ENCODE assay signal across 8 cellular contexts in the genomic region with DNA sequence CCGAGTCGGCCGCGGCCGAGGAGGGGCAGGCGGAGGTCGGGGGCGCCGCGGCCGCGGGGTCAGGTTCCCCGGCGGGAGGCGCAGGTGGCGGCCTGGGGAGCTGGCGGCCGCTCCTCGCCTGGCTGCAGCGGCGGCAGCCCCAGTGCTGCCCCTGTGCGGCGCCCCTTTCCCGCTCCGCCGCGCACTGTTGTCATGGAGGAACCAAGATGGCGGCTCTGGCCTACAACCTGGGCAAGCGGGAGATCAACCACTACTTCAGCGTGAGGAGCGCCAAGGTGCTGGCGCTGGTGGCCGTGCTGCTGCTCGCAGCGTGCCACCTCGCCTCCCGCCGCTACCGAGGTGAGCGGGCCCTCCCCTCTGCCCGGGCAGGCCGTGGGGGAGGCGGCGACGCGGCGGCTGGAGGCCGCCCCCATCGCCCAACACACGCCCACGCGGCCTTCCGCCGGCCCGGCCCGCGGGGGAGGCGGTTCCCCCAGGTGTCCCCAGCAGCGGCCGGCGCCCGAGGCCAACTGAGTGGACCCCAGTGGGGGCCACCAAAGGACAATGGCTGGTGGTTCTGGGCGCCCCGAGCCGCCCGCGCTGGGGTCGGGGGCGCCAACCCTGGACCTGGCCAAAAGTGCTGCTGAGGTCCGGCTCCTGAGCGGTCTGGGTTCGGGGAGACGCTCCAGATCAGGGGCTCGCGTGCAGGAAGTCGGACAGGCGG. TPM values are rescaled to one million over a fixed set of nuclear protein-coding genes. Genes with fewer than 3 reads are reported as not detected.
DNase-seq lines count a peak whose midpoint lies in the region; TF ChIP-seq lines count a peak whose summit lies in the region.

No MANE protein-coding gene starts in this region.

- no peaks in the 10 kb centered on the region for H3K36me3 ChIP-seq in GM06990 (ENCODE audit: control insufficient read depth, insufficient read depth, low read length)
- H3K36me3 ChIP-seq in H7 (replicated peaks; ENCODE audit: control insufficient read depth, insufficient read depth, low read length) = no peaks in the 10 kb centered on the region
- no peaks in the 10 kb centered on the region for H3K36me3 ChIP-seq in ovary
- no peaks in the 10 kb centered on the region for H3K36me3 ChIP-seq in tibial nerve

- DNase-seq in GM06990 (ENCODE audit: extremely low read depth, insufficient read length) (peak; percentile 86), H7 (peak; percentile 88), LNCaP clone FGC (ENCODE audit: low read depth) (no peak), SK-MEL-5 (ENCODE audit: low read depth, low spot score) (peak; percentile 74), head of caudate nucleus (peak; percentile 22 to 89 (median 76)), ovary (peak; percentile 68 to 79 (median 77)), tibial nerve (ENCODE audit: low spot score in 2 of 2) (peak; percentile 33 to 53)

- 0 to 1% (median 1%) methylated on average over 29 to 76 of the region's 77 CpGs for WGBS in ovary, 3 donors
- WGBS in tibial nerve, 2 donors = 0 to 2% methylated on average over 6 to 46 of the region's 77 CpGs

- no peaks in the 10 kb centered on the region for H3K27me3 ChIP-seq in GM06990 (replicated peaks; ENCODE audit: control insufficient read depth, insufficient read depth, low read length)
- H3K27me3 ChIP-seq in H7 (ENCODE audit: control insufficient read depth, insufficient read depth, low read length) = no peaks in the 10 kb centered on the region
- H3K27me3 ChIP-seq in ovary = no peaks in the 10 kb centered on the region
- H3K27me3 ChIP-seq in tibial nerve = no peaks in the 10 kb centered on the region

- peaks cover 1% of the 10 kb centered on the region for H3K36me3 Mint-ChIP-seq in activated naive CD4-positive, alpha-beta T cell treated with anti-CD3 and anti-CD28 coated beads, Interleukin-2, amount 50 U/mL, for 24 hours

- TF ChIP-seq EP300 in ovary (IDR thresholded peaks at IDR 0.05) (no peak), tibial nerve (IDR thresholded peaks at IDR 0.05) (peak in 1 of 2 donors; percentile 32)

- peak overlapping the region; percentile 81 for H3K27ac Mint-ChIP-seq in activated naive CD4-positive, alpha-beta T cell treated with anti-CD3 and anti-CD28 coated beads, Interleukin-2, amount 50 U/mL, for 24 hours

- intact Hi-C loops in head of caudate nucleus (cut with DNase I) (loop anchor here (5.0 to 10.0 kb wide), 3 partner anchors 147 to 535 kb away; partner anchors contain the start of genes PPP1R9A and SGCE), ovary (cut with DNase I) (no loop called here)

- peak overlapping the region; percentile 84 for H3K4me3 ChIP-seq in GM06990 (replicated peaks; ENCODE audit: low read depth, low read length)
- peak overlapping the region; percentile 78 for H3K4me3 ChIP-seq in H7 (ENCODE audit: insufficient read depth, low read depth, low read length)
- H3K4me3 ChIP-seq in LNCaP clone FGC (ENCODE audit: low read depth, low read length) = peak overlapping the region; percentile 78
- H3K4me3 ChIP-seq in ovary = peak overlapping the region; percentile 50
- H3K4me3 ChIP-seq in tibial nerve = peak overlapping the region; percentile 61 to 93 (median 80)

- TF ChIP-seq POLR2A in ovary (IDR thresholded peaks at IDR 0.05) = no peak
- no peak for TF ChIP-seq POLR2A in tibial nerve (IDR thresholded peaks at IDR 0.05)

- H3K9me3 Mint-ChIP-seq in activated naive CD4-positive, alpha-beta T cell treated with anti-CD3 and anti-CD28 coated beads, Interleukin-2, amount 50 U/mL, for 24 hours = no peaks in the 10 kb centered on the region

- peaks cover 47% of the 10 kb centered on the region for H3K4me1 Mint-ChIP-seq in activated naive CD4-positive, alpha-beta T cell treated with anti-CD3 and anti-CD28 coated beads, Interleukin-2, amount 50 U/mL, for 24 hours

- H3K4me3 Mint-ChIP-seq in activated naive CD4-positive, alpha-beta T cell treated with anti-CD3 and anti-CD28 coated beads, Interleukin-2, amount 50 U/mL, for 24 hours = peak overlapping the region; percentile 87

- H3K4me1 ChIP-seq in ovary (ENCODE audit: insufficient read depth) = peaks cover 5% of the 10 kb centered on the region
- peaks cover 0 to 41% (median 9%) of the 10 kb centered on the region in 4 donors for H3K4me1 ChIP-seq in tibial nerve

- H3K27me3 Mint-ChIP-seq in activated naive CD4-positive, alpha-beta T cell treated with anti-CD3 and anti-CD28 coated beads, Interleukin-2, amount 50 U/mL, for 24 hours = no peaks in the 10 kb centered on the region

- in situ Hi-C loops in SK-MEL-5 (cut with HindIII; ENCODE audit: low pct_unique_long_range_greater_than_20kb, low sequenced_read_pairs) = no loop called here

- TF ChIP-seq CTCF in GM06990 (IDR thresholded peaks at IDR 0.05; ENCODE audit: insufficient read depth, low read length, poor library complexity, severe bottlenecking) (peak; percentile 23), LNCaP clone FGC (IDR thresholded peaks at IDR 0.05; ENCODE audit: control insufficient read depth, extremely low read depth, insufficient read depth) (peak; percentile 38), ovary (IDR thresholded peaks at IDR 0.05) (no peak), tibial nerve (IDR thresholded peaks at IDR 0.05) (peak in 4 of 5 experiments; percentile 21 to 45 (median 42))

- H3K9me3 ChIP-seq in ovary (no peaks in the 10 kb centered on the region), tibial nerve (no peaks in the 10 kb centered on the region)

- peak overlapping the region; percentile 95 to 96 for H3K27ac ChIP-seq in ovary
- H3K27ac ChIP-seq in tibial nerve = peak overlapping the region; percentile 90 to 95 (median 94)

RNA-seq across cellular contexts. Expression of gene CASD1, which starts 0.4 kb away (rescaled TPM):
- 16.0 and 16.7 TPM in 2 replicates for total RNA-seq in H7 (2014; rRNA removed; shearing (Covaris generic))
- total RNA-seq in SK-MEL-5 (2014; rRNA removed; shearing (Covaris generic)) = 19.9 and 20.4 TPM in 2 replicates
- 8.9 and 13.2 TPM in 2 replicates for polyA plus RNA-seq in SK-MEL-5 (2015; cell fraction: cytosol; rRNA removed)
- 41.6 and 68.5 TPM in 2 replicates for polyA plus RNA-seq in SK-MEL-5 (2015; cell fraction: nucleus; rRNA removed)
- total RNA-seq in ovary = 10 to 100 TPM; 19.4 to 32.1 (median 25.2) TPM
- 10 to 100 TPM; 16.7 to 19.4 TPM for polyA plus RNA-seq in ovary
- 10 to 100 TPM; 21.2 to 24.9 (median 21.9) TPM for total RNA-seq in tibial nerve

Comparison
In these comparisons a context has a peak if more than half of its experiments do, and no peak if none do; other contexts are left out.
1. CTCF ChIP-seq: peak in GM06990 (single experiment), LNCaP clone FGC (single experiment) and tibial nerve (4 of 5); none in ovary (0 of 3).
2. Peak in every context shown above with its lines, with median percentiles within 50 percentile points of each other: H3K4me3 ChIP-seq.